1 cellular context compared by ENCODE assay signal in genomic region chr9:129412814-129413536, GRCh38.
TF ChIP-seq lines count a peak whose summit lies in the region.

No MANE protein-coding gene starts in this region.

TF ChIP-seq in K562, 482 proteins besides CTCF, POLR2A, EP300 and RAD21 (continued from another document and continues in another):
- TF ChIP-seq ZNF655 (CRISPR knock-in tag; IDR thresholded peaks at IDR 0.05) (no peak), TOE1 (IDR thresholded peaks at IDR 0.05; ENCODE audit: borderline replicate concordance) (no peak), TOE1 (CRISPR knock-in tag; IDR thresholded peaks at IDR 0.05; ENCODE audit: borderline replicate concordance, low read depth) (no peak), SMAD4 (CRISPR knock-in tag; conservative IDR thresholded peaks at IDR 0.05) (peak; percentile 44), FOXJ2 (tag; IDR thresholded peaks at IDR 0.05) (no peak), FOXP4 (CRISPR knock-in tag; IDR thresholded peaks at IDR 0.05; ENCODE audit: borderline replicate concordance) (no peak), HIVEP1 (CRISPR knock-in tag; IDR thresholded peaks at IDR 0.05) (peak; percentile 48; the same call in 1 of the 2 replicates), RHOXF2B (CRISPR knock-in tag; conservative IDR thresholded peaks at IDR 0.05) (no peak), ZNF140 (CRISPR knock-in tag; IDR thresholded peaks at IDR 0.05) (no peak), ZNF174 (CRISPR knock-in tag; IDR thresholded peaks at IDR 0.05) (0 out of 2 replicates have a peak, but pooled peaks have one; percentile 57), L3MBTL2 (IDR thresholded peaks at IDR 0.05) (peak; percentile 36; the same call in 1 of the 2 replicates), TAF1 (IDR thresholded peaks at IDR 0.05; ENCODE audit: control insufficient read depth, extremely low read depth, insufficient read depth, low read length, severe bottlenecking) (peak; percentile 59), TSC22D4 (tag; IDR thresholded peaks at IDR 0.05) (no peak), FOXO4 (CRISPR knock-in tag; IDR thresholded peaks at IDR 0.05) (no peak), ERF (CRISPR knock-in tag; IDR thresholded peaks at IDR 0.05) (peak; percentile 75; the same call in 1 of the 2 replicates), ZNF217 (CRISPR knock-in tag; IDR thresholded peaks at IDR 0.05) (no peak), PBX2 (CRISPR knock-in tag; IDR thresholded peaks at IDR 0.05; ENCODE audit: low read depth) (no peak), PBX2 (tag; conservative IDR thresholded peaks at IDR 0.05; ENCODE audit: low read depth) (no peak), KLF16 (IDR thresholded peaks at IDR 0.05) (peak; percentile 81), ZBTB9 (CRISPR knock-in tag; IDR thresholded peaks at IDR 0.05) (peak; percentile 84), HDAC6 (IDR thresholded peaks at IDR 0.05; ENCODE audit: low read depth, low read length) (no peak), ZNF717 (CRISPR knock-in tag; IDR thresholded peaks at IDR 0.05) (no peak), RCOR1 (IDR thresholded peaks at IDR 0.05; ENCODE audit: borderline replicate concordance in 1 of 2, low read depth in 2 of 2, low read length in 2 of 2) (no peak), THRA (IDR thresholded peaks at IDR 0.05) (no peak), IRF2 (CRISPR knock-in tag; IDR thresholded peaks at IDR 0.05) (no peak), ZNF224 (CRISPR knock-in tag; IDR thresholded peaks at IDR 0.05) (no peak), ZNF311 (CRISPR knock-in tag; IDR thresholded peaks at IDR 0.05) (no peak), HDAC3 (IDR thresholded peaks at IDR 0.05; ENCODE audit: borderline replicate concordance, partially characterized antibody) (no peak), ZNF282 (CRISPR knock-in tag; IDR thresholded peaks at IDR 0.05) (no peak), CREBBP (IDR thresholded peaks at IDR 0.05; ENCODE audit: low read depth, low read length) (no peak), TEAD2 (tag; IDR thresholded peaks at IDR 0.05) (0 out of 2 replicates have a peak, but pooled peaks have one; percentile 33)
- TF ChIP-seq, protein P1, sequence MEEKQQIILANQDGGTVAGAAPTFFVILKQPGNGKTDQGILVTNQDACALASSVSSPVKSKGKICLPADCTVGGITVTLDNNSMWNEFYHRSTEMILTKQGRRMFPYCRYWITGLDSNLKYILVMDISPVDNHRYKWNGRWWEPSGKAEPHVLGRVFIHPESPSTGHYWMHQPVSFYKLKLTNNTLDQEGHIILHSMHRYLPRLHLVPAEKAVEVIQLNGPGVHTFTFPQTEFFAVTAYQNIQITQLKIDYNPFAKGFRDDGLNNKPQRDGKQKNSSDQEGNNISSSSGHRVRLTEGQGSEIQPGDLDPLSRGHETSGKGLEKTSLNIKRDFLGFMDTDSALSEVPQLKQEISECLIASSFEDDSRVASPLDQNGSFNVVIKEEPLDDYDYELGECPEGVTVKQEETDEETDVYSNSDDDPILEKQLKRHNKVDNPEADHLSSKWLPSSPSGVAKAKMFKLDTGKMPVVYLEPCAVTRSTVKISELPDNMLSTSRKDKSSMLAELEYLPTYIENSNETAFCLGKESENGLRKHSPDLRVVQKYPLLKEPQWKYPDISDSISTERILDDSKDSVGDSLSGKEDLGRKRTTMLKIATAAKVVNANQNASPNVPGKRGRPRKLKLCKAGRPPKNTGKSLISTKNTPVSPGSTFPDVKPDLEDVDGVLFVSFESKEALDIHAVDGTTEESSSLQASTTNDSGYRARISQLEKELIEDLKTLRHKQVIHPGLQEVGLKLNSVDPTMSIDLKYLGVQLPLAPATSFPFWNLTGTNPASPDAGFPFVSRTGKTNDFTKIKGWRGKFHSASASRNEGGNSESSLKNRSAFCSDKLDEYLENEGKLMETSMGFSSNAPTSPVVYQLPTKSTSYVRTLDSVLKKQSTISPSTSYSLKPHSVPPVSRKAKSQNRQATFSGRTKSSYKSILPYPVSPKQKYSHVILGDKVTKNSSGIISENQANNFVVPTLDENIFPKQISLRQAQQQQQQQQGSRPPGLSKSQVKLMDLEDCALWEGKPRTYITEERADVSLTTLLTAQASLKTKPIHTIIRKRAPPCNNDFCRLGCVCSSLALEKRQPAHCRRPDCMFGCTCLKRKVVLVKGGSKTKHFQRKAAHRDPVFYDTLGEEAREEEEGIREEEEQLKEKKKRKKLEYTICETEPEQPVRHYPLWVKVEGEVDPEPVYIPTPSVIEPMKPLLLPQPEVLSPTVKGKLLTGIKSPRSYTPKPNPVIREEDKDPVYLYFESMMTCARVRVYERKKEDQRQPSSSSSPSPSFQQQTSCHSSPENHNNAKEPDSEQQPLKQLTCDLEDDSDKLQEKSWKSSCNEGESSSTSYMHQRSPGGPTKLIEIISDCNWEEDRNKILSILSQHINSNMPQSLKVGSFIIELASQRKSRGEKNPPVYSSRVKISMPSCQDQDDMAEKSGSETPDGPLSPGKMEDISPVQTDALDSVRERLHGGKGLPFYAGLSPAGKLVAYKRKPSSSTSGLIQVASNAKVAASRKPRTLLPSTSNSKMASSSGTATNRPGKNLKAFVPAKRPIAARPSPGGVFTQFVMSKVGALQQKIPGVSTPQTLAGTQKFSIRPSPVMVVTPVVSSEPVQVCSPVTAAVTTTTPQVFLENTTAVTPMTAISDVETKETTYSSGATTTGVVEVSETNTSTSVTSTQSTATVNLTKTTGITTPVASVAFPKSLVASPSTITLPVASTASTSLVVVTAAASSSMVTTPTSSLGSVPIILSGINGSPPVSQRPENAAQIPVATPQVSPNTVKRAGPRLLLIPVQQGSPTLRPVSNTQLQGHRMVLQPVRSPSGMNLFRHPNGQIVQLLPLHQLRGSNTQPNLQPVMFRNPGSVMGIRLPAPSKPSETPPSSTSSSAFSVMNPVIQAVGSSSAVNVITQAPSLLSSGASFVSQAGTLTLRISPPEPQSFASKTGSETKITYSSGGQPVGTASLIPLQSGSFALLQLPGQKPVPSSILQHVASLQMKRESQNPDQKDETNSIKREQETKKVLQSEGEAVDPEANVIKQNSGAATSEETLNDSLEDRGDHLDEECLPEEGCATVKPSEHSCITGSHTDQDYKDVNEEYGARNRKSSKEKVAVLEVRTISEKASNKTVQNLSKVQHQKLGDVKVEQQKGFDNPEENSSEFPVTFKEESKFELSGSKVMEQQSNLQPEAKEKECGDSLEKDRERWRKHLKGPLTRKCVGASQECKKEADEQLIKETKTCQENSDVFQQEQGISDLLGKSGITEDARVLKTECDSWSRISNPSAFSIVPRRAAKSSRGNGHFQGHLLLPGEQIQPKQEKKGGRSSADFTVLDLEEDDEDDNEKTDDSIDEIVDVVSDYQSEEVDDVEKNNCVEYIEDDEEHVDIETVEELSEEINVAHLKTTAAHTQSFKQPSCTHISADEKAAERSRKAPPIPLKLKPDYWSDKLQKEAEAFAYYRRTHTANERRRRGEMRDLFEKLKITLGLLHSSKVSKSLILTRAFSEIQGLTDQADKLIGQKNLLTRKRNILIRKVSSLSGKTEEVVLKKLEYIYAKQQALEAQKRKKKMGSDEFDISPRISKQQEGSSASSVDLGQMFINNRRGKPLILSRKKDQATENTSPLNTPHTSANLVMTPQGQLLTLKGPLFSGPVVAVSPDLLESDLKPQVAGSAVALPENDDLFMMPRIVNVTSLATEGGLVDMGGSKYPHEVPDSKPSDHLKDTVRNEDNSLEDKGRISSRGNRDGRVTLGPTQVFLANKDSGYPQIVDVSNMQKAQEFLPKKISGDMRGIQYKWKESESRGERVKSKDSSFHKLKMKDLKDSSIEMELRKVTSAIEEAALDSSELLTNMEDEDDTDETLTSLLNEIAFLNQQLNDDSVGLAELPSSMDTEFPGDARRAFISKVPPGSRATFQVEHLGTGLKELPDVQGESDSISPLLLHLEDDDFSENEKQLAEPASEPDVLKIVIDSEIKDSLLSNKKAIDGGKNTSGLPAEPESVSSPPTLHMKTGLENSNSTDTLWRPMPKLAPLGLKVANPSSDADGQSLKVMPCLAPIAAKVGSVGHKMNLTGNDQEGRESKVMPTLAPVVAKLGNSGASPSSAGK (IDR thresholded peaks at IDR 0.05) = peak; percentile 60
- TF ChIP-seq, protein P2, sequence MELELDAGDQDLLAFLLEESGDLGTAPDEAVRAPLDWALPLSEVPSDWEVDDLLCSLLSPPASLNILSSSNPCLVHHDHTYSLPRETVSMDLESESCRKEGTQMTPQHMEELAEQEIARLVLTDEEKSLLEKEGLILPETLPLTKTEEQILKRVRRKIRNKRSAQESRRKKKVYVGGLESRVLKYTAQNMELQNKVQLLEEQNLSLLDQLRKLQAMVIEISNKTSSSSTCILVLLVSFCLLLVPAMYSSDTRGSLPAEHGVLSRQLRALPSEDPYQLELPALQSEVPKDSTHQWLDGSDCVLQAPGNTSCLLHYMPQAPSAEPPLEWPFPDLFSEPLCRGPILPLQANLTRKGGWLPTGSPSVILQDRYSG (tag; conservative IDR thresholded peaks at IDR 0.05; ENCODE audit: low read depth) = peak; percentile 64
- TF ChIP-seq, protein P3, sequence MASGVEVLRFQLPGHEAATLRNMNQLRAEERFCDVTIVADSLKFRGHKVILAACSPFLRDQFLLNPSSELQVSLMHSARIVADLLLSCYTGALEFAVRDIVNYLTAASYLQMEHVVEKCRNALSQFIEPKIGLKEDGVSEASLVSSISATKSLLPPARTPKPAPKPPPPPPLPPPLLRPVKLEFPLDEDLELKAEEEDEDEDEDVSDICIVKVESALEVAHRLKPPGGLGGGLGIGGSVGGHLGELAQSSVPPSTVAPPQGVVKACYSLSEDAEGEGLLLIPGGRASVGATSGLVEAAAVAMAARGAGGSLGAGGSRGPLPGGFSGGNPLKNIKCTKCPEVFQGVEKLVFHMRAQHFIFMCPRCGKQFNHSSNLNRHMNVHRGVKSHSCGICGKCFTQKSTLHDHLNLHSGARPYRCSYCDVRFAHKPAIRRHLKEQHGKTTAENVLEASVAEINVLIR (CRISPR knock-in tag; IDR thresholded peaks at IDR 0.05) = peak; percentile 50; the same call in 1 of the 2 replicates
